ENCODE assay signal across 8 cellular contexts in genomic region chr4:152255437-152255836, GRCh38.
DNase-seq lines count a peak whose midpoint lies in the region; ATAC-seq and TF ChIP-seq lines count a peak whose summit lies in the region.

No MANE protein-coding gene starts in this region.

- DNase-seq in Right ventricle myocardium inferior (ENCODE audit: missing footprints) (no peak), cardiac septum (ENCODE audit: low spot score) (no peak), SHP77 (lab: John Stamatoyannopoulos, UW) (peak; percentile 29 to 52), coronary artery (ENCODE audit: low spot score) (no peak)
- peak; percentile 53 for DNase-seq in activated naive CD8-positive, alpha-beta T cell treated with anti-CD3 and anti-CD28 coated beads, Interleukin-2, amount 10 ng/mL, durations not matched to agents 7 days and 5 days
- DNase-seq in stimulated activated CD4-positive, alpha-beta T cell treated with anti-CD3 and anti-CD28 coated beads, Interleukin-4, amount 100 ng/mL, for 1 hour: peak; percentile 20

- H3K9me3 Mint-ChIP-seq in activated naive CD8-positive, alpha-beta T cell treated with anti-CD3 and anti-CD28 coated beads, Interleukin-2, amount 10 ng/mL, durations not matched to agents 7 days and 5 days: peaks cover 7% of the 10 kb centered on the region

- no peak for TF ChIP-seq CTCF in coronary artery (IDR thresholded peaks at IDR 0.05)

- intact Hi-C loops in Right ventricle myocardium inferior (cut with DNase I) (loop anchor here (5.0 kb wide), 2 partner anchors 48 to 148 kb away; no protein-coding TSS in a partner anchor), cardiac septum (cut with DNase I) (no loop called here)

- POLR2A ChIA-PET in activated naive CD8-positive, alpha-beta T cell treated with anti-CD3 and anti-CD28 coated beads, Interleukin-2, amount 10 ng/mL, durations not matched to agents 7 days and 5 days (lab: Charles Lee): interaction anchor here (0.8 to 1.2 kb wide), 2 partner anchors 9 to 155 kb away, joined by 4 read pairs; no protein-coding TSS in a partner anchor

- no peak overlapping the region for H3K4me3 ChIP-seq in coronary artery

- H3K4me1 Mint-ChIP-seq in activated naive CD8-positive, alpha-beta T cell treated with anti-CD3 and anti-CD28 coated beads, Interleukin-2, amount 10 ng/mL, durations not matched to agents 7 days and 5 days: peaks cover 16% of the 10 kb centered on the region

- peaks cover 1% of the 10 kb centered on the region for H3K36me3 Mint-ChIP-seq in activated naive CD8-positive, alpha-beta T cell treated with anti-CD3 and anti-CD28 coated beads, Interleukin-2, amount 10 ng/mL, durations not matched to agents 7 days and 5 days

- no peak overlapping the region for H3K27ac ChIP-seq in coronary artery

- ATAC-seq in Right ventricle myocardium inferior: peak; percentile 37
- ATAC-seq in HG03135 (IDR thresholded peaks at IDR 0.05; ENCODE audit: unreplicated experiment): peak; percentile 84
- peak; percentile 99 for ATAC-seq in activated naive CD8-positive, alpha-beta T cell treated with anti-CD3 and anti-CD28 coated beads, Interleukin-2, amount 10 ng/mL, durations not matched to agents 7 days and 5 days (ENCODE audit: low read depth)
- no peak for ATAC-seq in SK-N-SH treated with all-trans-retinoic acid at 6 μM for 48 hours

- H3K27ac Mint-ChIP-seq in activated naive CD8-positive, alpha-beta T cell treated with anti-CD3 and anti-CD28 coated beads, Interleukin-2, amount 10 ng/mL, durations not matched to agents 7 days and 5 days: no peak overlapping the region

- H3K27me3 Mint-ChIP-seq in activated naive CD8-positive, alpha-beta T cell treated with anti-CD3 and anti-CD28 coated beads, Interleukin-2, amount 10 ng/mL, durations not matched to agents 7 days and 5 days: peaks cover 2% of the 10 kb centered on the region

- no peak overlapping the region for H3K4me3 Mint-ChIP-seq in activated naive CD8-positive, alpha-beta T cell treated with anti-CD3 and anti-CD28 coated beads, Interleukin-2, amount 10 ng/mL, durations not matched to agents 7 days and 5 days

TF ChIP-seq in SK-N-SH treated with all-trans-retinoic acid at 6 μM for 48 hours, 23 proteins besides CTCF, POLR2A, EP300 and RAD21:
- TF ChIP-seq SNAI2 (CRISPR knock-in tag; IDR thresholded peaks at IDR 0.05) (no peak), ESRRG (CRISPR knock-in tag; IDR thresholded peaks at IDR 0.05) (no peak), ARNTL (CRISPR knock-in tag; IDR thresholded peaks at IDR 0.05; ENCODE audit: borderline replicate concordance, low read depth) (no peak), GLIS3 (CRISPR knock-in tag; IDR thresholded peaks at IDR 0.05) (no peak), OSR1 (CRISPR knock-in tag; IDR thresholded peaks at IDR 0.05) (no peak), TOX (CRISPR knock-in tag; IDR thresholded peaks at IDR 0.05; ENCODE audit: borderline replicate concordance) (no peak), ZFP3 (CRISPR knock-in tag; IDR thresholded peaks at IDR 0.05) (no peak), BACH2 (CRISPR knock-in tag; IDR thresholded peaks at IDR 0.05; ENCODE audit: borderline replicate concordance) (no peak), CSDC2 (CRISPR knock-in tag; IDR thresholded peaks at IDR 0.05) (no peak), PATZ1 (CRISPR knock-in tag; IDR thresholded peaks at IDR 0.05; ENCODE audit: borderline replicate concordance) (no peak)
TF ChIP-seq in SK-N-SH treated with all-trans-retinoic acid at 6 μM for 48 hours: peak in this region for 0.

Comparison
In these comparisons a context has a peak if more than half of its experiments do, and no peak if none do; other contexts are left out.
1. DNase-seq: peak in SHP77 (2 of 2), activated naive CD8-positive, alpha-beta T cell treated with anti-CD3 and anti-CD28 coated beads, Interleukin-2, amount 10 ng/mL, durations not matched to agents 7 days and 5 days (single experiment) and stimulated activated CD4-positive, alpha-beta T cell treated with anti-CD3 and anti-CD28 coated beads, Interleukin-4, amount 100 ng/mL, for 1 hour (single experiment); none in Right ventricle myocardium inferior (single experiment), cardiac septum (single experiment) and coronary artery (single experiment).